8 cellular contexts compared by ENCODE assay signal in genomic region chr7:13169356-13169755, GRCh38.
"Had no signal": no experiment of that assay in that cellular context is flagged by ENCODE, and none has a peak within 500 bp of the region (broad histone marks: within the 10 kb centered on the region; RNA-seq: fewer than 3 reads in every experiment).

No MANE protein-coding gene starts in this region.

- DNase-seq: GDM1, GF-D8 had no signal

- ATAC-seq: GM12878 had no signal

- FAIRE-seq: G401.6, GM12878, GM12891, GM12892, GM18507, GM19239 had no signal

- H3K4me3 ChIP-seq: GM12878 had no signal
